In genomic region chr7:101875215-101875846, GRCh38 we compare ENCODE assay signal across 1 cellular context.
TF ChIP-seq lines count a peak whose summit lies in the region.

No MANE protein-coding gene starts in this region.

TF ChIP-seq in WTC11, 78 proteins besides CTCF, POLR2A, EP300 and RAD21 (continued from another document):
- no peak for TF ChIP-seq ATF2 (CRISPR knock-in tag; IDR thresholded peaks at IDR 0.05; ENCODE audit: borderline replicate concordance, low read depth)
- no peak for TF ChIP-seq SP1 (CRISPR knock-in tag; conservative IDR thresholded peaks at IDR 0.05)
- no peak for TF ChIP-seq IRF1 (CRISPR knock-in tag; IDR thresholded peaks at IDR 0.05)
- TF ChIP-seq STAT6 (CRISPR knock-in tag; conservative IDR thresholded peaks at IDR 0.05; ENCODE audit: low read depth): no peak
- TF ChIP-seq ZNF263 (CRISPR knock-in tag; IDR thresholded peaks at IDR 0.05; ENCODE audit: low read depth): no peak
- no peak for TF ChIP-seq ZNF512 (CRISPR knock-in tag; IDR thresholded peaks at IDR 0.05; ENCODE audit: borderline replicate concordance)
- no peak for TF ChIP-seq TCF7 (CRISPR knock-in tag; IDR thresholded peaks at IDR 0.05; ENCODE audit: low read depth)
- no peak for TF ChIP-seq E2F4 (CRISPR knock-in tag; IDR thresholded peaks at IDR 0.05; ENCODE audit: borderline replicate concordance, low read depth)
- TF ChIP-seq ZSCAN18 (CRISPR knock-in tag; IDR thresholded peaks at IDR 0.05): no peak
- no peak for TF ChIP-seq NFATC4 (CRISPR knock-in tag; IDR thresholded peaks at IDR 0.05)
- TF ChIP-seq ZBTB43 (CRISPR knock-in tag; IDR thresholded peaks at IDR 0.05): no peak
- TF ChIP-seq TEAD4 (CRISPR knock-in tag; IDR thresholded peaks at IDR 0.05): no peak
- no peak for TF ChIP-seq NR3C1 (CRISPR knock-in tag; conservative IDR thresholded peaks at IDR 0.05; ENCODE audit: low read depth)
- no peak for TF ChIP-seq IRF2 (CRISPR knock-in tag; IDR thresholded peaks at IDR 0.05; ENCODE audit: borderline replicate concordance, low read depth)
- TF ChIP-seq ETV6 (CRISPR knock-in tag; IDR thresholded peaks at IDR 0.05): no peak
- TF ChIP-seq SMAD3 (CRISPR knock-in tag; IDR thresholded peaks at IDR 0.05; ENCODE audit: borderline replicate concordance): no peak
- no peak for TF ChIP-seq ZNF232 (CRISPR knock-in tag; IDR thresholded peaks at IDR 0.05)
